8 cellular contexts compared by ENCODE assay signal in the genomic region with DNA sequence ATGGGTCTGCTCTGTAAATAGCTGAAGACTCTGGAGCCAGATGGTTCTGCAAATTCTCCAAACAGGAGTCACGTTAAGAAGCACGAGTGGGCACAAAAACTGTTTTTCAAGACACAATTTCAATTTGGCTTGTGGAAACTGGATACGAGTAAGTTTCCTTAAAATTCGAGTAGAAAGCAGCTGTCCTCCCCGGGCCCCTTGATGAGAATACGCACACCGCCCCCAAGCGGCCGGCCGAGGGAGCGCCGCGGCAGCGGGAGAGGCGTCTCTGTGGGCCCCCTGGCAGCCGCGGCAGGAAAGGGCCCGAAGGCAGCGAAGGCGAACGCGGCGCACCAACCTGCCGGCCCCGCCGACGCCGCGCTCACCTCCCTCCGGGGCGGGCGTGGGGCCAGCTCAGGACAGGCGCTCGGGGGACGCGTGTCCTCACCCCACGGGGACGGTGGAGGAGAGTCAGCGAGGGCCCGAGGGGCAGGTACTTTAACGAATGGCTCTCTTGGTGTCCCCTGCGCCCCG. TPM values are rescaled to one million over a fixed set of nuclear protein-coding genes. Genes with fewer than 3 reads are reported as not detected.
DNase-seq lines count a peak whose midpoint lies in the region; ATAC-seq and TF ChIP-seq lines count a peak whose summit lies in the region.

No MANE protein-coding gene starts in this region.

- peak; percentile 94 for TF ChIP-seq CTCF in coronary artery (IDR thresholded peaks at IDR 0.05)

- no peaks in the 10 kb centered on the region for H3K9me3 Mint-ChIP-seq in activated CD4-positive, alpha-beta T cell treated with anti-CD3 and anti-CD28 coated beads, Interleukin-2, amount 10 ng/mL, durations not matched to agents 24 days and 14 days

- H3K4me3 Mint-ChIP-seq in activated CD4-positive, alpha-beta T cell treated with anti-CD3 and anti-CD28 coated beads, Interleukin-2, amount 10 ng/mL, durations not matched to agents 24 days and 14 days, result peak overlapping the region; percentile 65

- no peaks in the 10 kb centered on the region for H3K36me3 Mint-ChIP-seq in activated CD4-positive, alpha-beta T cell treated with anti-CD3 and anti-CD28 coated beads, Interleukin-2, amount 10 ng/mL, durations not matched to agents 24 days and 14 days (ENCODE audit: low read depth)

- intact Hi-C loops in activated CD4-positive, alpha-beta T cell treated with anti-CD3 and anti-CD28 coated beads, Interleukin-2, amount 10 ng/mL, durations not matched to agents 24 days and 14 days (cut with micrococcal nuclease), result loop anchor here (1.0 to 5.0 kb wide), 6 partner anchors 44 to 873 kb away; no protein-coding TSS in a partner anchor

- H3K27ac ChIP-seq in coronary artery, result peak overlapping the region; percentile 85 to 98

- peak overlapping the region; percentile 86 for H3K4me3 ChIP-seq in coronary artery

- H3K27me3 Mint-ChIP-seq in activated CD4-positive, alpha-beta T cell treated with anti-CD3 and anti-CD28 coated beads, Interleukin-2, amount 10 ng/mL, durations not matched to agents 24 days and 14 days, result peaks cover 63% of the 10 kb centered on the region

- H3K27ac Mint-ChIP-seq in activated CD4-positive, alpha-beta T cell treated with anti-CD3 and anti-CD28 coated beads, Interleukin-2, amount 10 ng/mL, durations not matched to agents 24 days and 14 days, result peak overlapping the region; percentile 64

- peaks cover 28% of the 10 kb centered on the region for H3K4me1 Mint-ChIP-seq in activated CD4-positive, alpha-beta T cell treated with anti-CD3 and anti-CD28 coated beads, Interleukin-2, amount 10 ng/mL, durations not matched to agents 24 days and 14 days

- ATAC-seq in GM18508 (IDR thresholded peaks at IDR 0.05; ENCODE audit: insufficient read depth, unreplicated experiment), result peak; percentile 61
- peak; percentile 83 for ATAC-seq in HG03135 (IDR thresholded peaks at IDR 0.05; ENCODE audit: unreplicated experiment)
- ATAC-seq in left lobe of liver, result peak; percentile 93

- peak; percentile 60 for DNase-seq in 8988T
- DNase-seq in NCI-H510A (lab: John Stamatoyannopoulos, UW), result peak; percentile 28
- peak; percentile 97 for DNase-seq in activated CD4-positive, alpha-beta T cell treated with anti-CD3 and anti-CD28 coated beads, Interleukin-2, amount 10 ng/mL, durations not matched to agents 24 days and 14 days
- peak; percentile 94 for DNase-seq in coronary artery (ENCODE audit: low spot score)
- peak; percentile 90 for DNase-seq in left lobe of liver (ENCODE audit: low spot score)
- DNase-seq in stimulated activated CD4-positive, alpha-beta T cell treated with anti-CD3 and anti-CD28 coated beads, Interleukin-1b, Interleukin-23, amount 100 ng/mL, for 4 hours (ENCODE audit: low read depth in 2 of 2), result peak; percentile 80 to 86

RNA-seq across cellular contexts. Expression of a gene that starts 0.7 kb away (rescaled TPM):
- 1.9 and 2.8 TPM in 2 replicates for total RNA-seq in activated CD4-positive, alpha-beta T cell treated with anti-CD3 and anti-CD28 coated beads, Interleukin-2, amount 10 ng/mL, durations not matched to agents 24 days and 14 days
- total RNA-seq in left lobe of liver, result 20.1 TPM

Comparison
In these comparisons a context has a peak if more than half of its experiments do, and no peak if none do; other contexts are left out.
1. Peak in every context shown above with its lines: DNase-seq, ATAC-seq, H3K4me3 ChIP-seq and H3K27ac ChIP-seq.
2. DNase-seq: peak in every context shown above with its lines; median percentile 97 in activated CD4-positive, alpha-beta T cell treated with anti-CD3 and anti-CD28 coated beads, Interleukin-2, amount 10 ng/mL, durations not matched to agents 24 days and 14 days; 94 in coronary artery; 90 in left lobe of liver; 83 in stimulated activated CD4-positive, alpha-beta T cell treated with anti-CD3 and anti-CD28 coated beads, Interleukin-1b, Interleukin-23, amount 100 ng/mL, for 4 hours; 60 in 8988T; 28 in NCI-H510A.